ENCODE assay signal across 10 cellular contexts in genomic region chr6:34277763-34278112, GRCh38. TPM values are rescaled to one million over a fixed set of nuclear protein-coding genes. Genes with fewer than 3 reads are reported as not detected.
A peak's percentile ranks its signal among the peaks of the same experiment; 100 is the strongest.
DNase-seq lines count a peak whose midpoint lies in the region; ATAC-seq and TF ChIP-seq lines count a peak whose summit lies in the region.
"Had no signal": no experiment of that assay in that cellular context is flagged by ENCODE, and none has a peak within 500 bp of the region (broad histone marks: within the 10 kb centered on the region; RNA-seq: fewer than 3 reads in every experiment).

No MANE protein-coding gene starts in this region.

- H3K36me3 Mint-ChIP-seq in T-helper 17 cell (ENCODE audit: low read depth), result peaks cover 7% of the 10 kb centered on the region
- peaks cover 35 to 51% of the 10 kb centered on the region in 2 donors for H3K36me3 Mint-ChIP-seq in stimulated activated naive B cell treated with anti-CD40 and anti-IgM and Interleukin-4, amounts not matched to agents 10 μg/mL and 1 μg/mL and 100 μg/mL, for 72 hours

- no peak overlapping the region for H3K4me3 Mint-ChIP-seq in T-helper 17 cell
- H3K4me3 Mint-ChIP-seq in stimulated activated naive B cell treated with anti-CD40 and anti-IgM and Interleukin-4, amounts not matched to agents 10 μg/mL and 1 μg/mL and 100 μg/mL, for 72 hours, result no peak overlapping the region

- ATAC-seq in left ventricle myocardium superior, result no peak
- ATAC-seq in T-helper 17 cell, result no peak
- ATAC-seq in stimulated activated naive B cell treated with anti-CD40 and anti-IgM and Interleukin-4, amounts not matched to agents 10 μg/mL and 1 μg/mL and 100 μg/mL, for 72 hours (replicated peaks), result no peak

- DNase-seq in right atrium auricular region (ENCODE audit: low spot score), result no peak
- DNase-seq in left ventricle myocardium superior, result no peak
- DNase-seq in T-helper 17 cell, result no peak
- DNase-seq in stimulated activated naive B cell treated with anti-CD40 and anti-IgM and Interleukin-4, amounts not matched to agents 10 μg/mL and 1 μg/mL and 100 μg/mL, for 72 hours, result no peak
- DNase-seq in uterus, result no peak
- no peak for DNase-seq in hepatic stellate cell (ENCODE audit: low spot score)
- DNase-seq: DMS 273 treated with DMSO at 0.1 percent for 48 hours, HCEC 1CT had no signal

- intact Hi-C loops in left ventricle myocardium superior (cut with micrococcal nuclease) (no loop called here), uterus (cut with DNase I; ENCODE audit: low total_unique reads) (no loop called here)

- no peak for TF ChIP-seq CTCF in right atrium auricular region (IDR thresholded peaks at IDR 0.05)
- TF ChIP-seq CTCF in neutrophil (IDR thresholded peaks at IDR 0.05), result no peak
- TF ChIP-seq CTCF in uterus (IDR thresholded peaks at IDR 0.05), result no peak

- no peaks in the 10 kb centered on the region for H3K36me3 ChIP-seq in right atrium auricular region
- no peaks in the 10 kb centered on the region for H3K36me3 ChIP-seq in neutrophil
- H3K36me3 ChIP-seq in uterus, result no peaks in the 10 kb centered on the region

- peaks cover 20% of the 10 kb centered on the region for H3K4me1 Mint-ChIP-seq in T-helper 17 cell
- peaks cover 31 to 63% of the 10 kb centered on the region in 2 donors for H3K4me1 Mint-ChIP-seq in stimulated activated naive B cell treated with anti-CD40 and anti-IgM and Interleukin-4, amounts not matched to agents 10 μg/mL and 1 μg/mL and 100 μg/mL, for 72 hours

- no peak for TF ChIP-seq POLR2A in uterus (IDR thresholded peaks at IDR 0.05)

- H3K9me3 ChIP-seq in right atrium auricular region (no peaks in the 10 kb centered on the region), T-helper 17 cell (ENCODE audit: control insufficient read depth, low read length, poor library complexity, severe bottlenecking) (no peaks in the 10 kb centered on the region), neutrophil (no peaks in the 10 kb centered on the region), uterus (no peaks in the 10 kb centered on the region)
- H3K9me3 ChIP-seq: BLaER1 had no signal

- peaks cover 0 to 28% of the 10 kb centered on the region in 2 donors for H3K4me1 ChIP-seq in right atrium auricular region
- peaks cover 79 to 99% of the 10 kb centered on the region in 2 experiments for H3K4me1 ChIP-seq in neutrophil (ENCODE audit: control insufficient read depth in 1 of 2, insufficient read depth in 1 of 2, low read depth in 1 of 2, low read length in 1 of 2)
- no peaks in the 10 kb centered on the region for H3K4me1 ChIP-seq in uterus

- H3K9me3 Mint-ChIP-seq in stimulated activated naive B cell treated with anti-CD40 and anti-IgM and Interleukin-4, amounts not matched to agents 10 μg/mL and 1 μg/mL and 100 μg/mL, for 72 hours, result no peaks in the 10 kb centered on the region

- H3K27ac Mint-ChIP-seq in T-helper 17 cell, result peak overlapping the region; percentile 8
- H3K27ac Mint-ChIP-seq in stimulated activated naive B cell treated with anti-CD40 and anti-IgM and Interleukin-4, amounts not matched to agents 10 μg/mL and 1 μg/mL and 100 μg/mL, for 72 hours, result peak overlapping the region; percentile 7

- H3K4me3 ChIP-seq in right atrium auricular region (no peak overlapping the region), neutrophil (ENCODE audit: low read depth in 1 of 2, low read length in 1 of 2) (no peak overlapping the region), uterus (no peak overlapping the region)
- H3K4me3 ChIP-seq: BLaER1 had no signal

- no peaks in the 10 kb centered on the region for H3K27me3 ChIP-seq in right atrium auricular region
- H3K27me3 ChIP-seq in neutrophil, result no peaks in the 10 kb centered on the region
- no peaks in the 10 kb centered on the region for H3K27me3 ChIP-seq in uterus
- H3K27me3 ChIP-seq: BLaER1 had no signal

- H3K27ac ChIP-seq in right atrium auricular region, result peak overlapping the region; percentile 23 to 58
- peak overlapping the region; percentile 95 for H3K27ac ChIP-seq in neutrophil
- no peak overlapping the region for H3K27ac ChIP-seq in uterus
- H3K27ac ChIP-seq: BLaER1 had no signal

- H3K27me3 Mint-ChIP-seq in T-helper 17 cell, result no peaks in the 10 kb centered on the region
- H3K27me3 Mint-ChIP-seq in stimulated activated naive B cell treated with anti-CD40 and anti-IgM and Interleukin-4, amounts not matched to agents 10 μg/mL and 1 μg/mL and 100 μg/mL, for 72 hours, result no peaks in the 10 kb centered on the region

RNA-seq across cellular contexts. Expression of gene SMIM29, which starts 28.9 kb away (rescaled TPM):
- total RNA-seq in right atrium auricular region (10 to 100 TPM; 21.7 to 29.4 TPM), left ventricle myocardium superior (19.7 TPM), T-helper 17 cell (10 to 100 TPM; 24.3 to 29.2 TPM), uterus (10 to 100 TPM in 3 of 4 donors, 1 to 10 TPM in 1; 5.2 to 44.3 (median 20.0) TPM)

RNA-seq across cellular contexts. Expression of gene HMGA1, which starts 41.1 kb away (rescaled TPM):
- 10 to 100 TPM; 29.6 to 37.8 TPM for total RNA-seq in right atrium auricular region
- 51.9 TPM for total RNA-seq in left ventricle myocardium superior
- total RNA-seq in T-helper 17 cell, result 10 to 100 TPM; 87.5 to 90.3 TPM
- 10 to 100 TPM in 2 of 4 donors, 1 to 10 TPM in 1, under 1 TPM in 1; 0.51 to 24.4 (median 13.5) TPM for total RNA-seq in uterus

Comparison
In these comparisons a context has a peak if more than half of its experiments do, and no peak if none do; other contexts are left out.
1. H3K27ac ChIP-seq: peak in right atrium auricular region (2 of 2) and neutrophil (single experiment); none in uterus (0 of 2).